14 cellular contexts compared by ENCODE assay signal in genomic region chr11:44729065-44729464, GRCh38. TPM values are rescaled to one million over a fixed set of nuclear protein-coding genes. Genes with fewer than 3 reads are reported as not detected.
DNase-seq lines count a peak whose midpoint lies in the region; ATAC-seq and TF ChIP-seq lines count a peak whose summit lies in the region.
"Had no signal": no experiment of that assay in that cellular context is flagged by ENCODE, and none has a peak within 500 bp of the region (broad histone marks: within the 10 kb centered on the region; RNA-seq: fewer than 3 reads in every experiment).

No MANE protein-coding gene starts in this region.

- H3K9ac ChIP-seq in muscle layer of colon (ENCODE audit: low read length), result peak overlapping the region; percentile 23

- TF ChIP-seq CTCF in heart left ventricle (IDR thresholded peaks at IDR 0.05) (no peak), uterus (IDR thresholded peaks at IDR 0.05) (no peak)

- intact Hi-C loops in heart left ventricle (cut with DNase I) (loop anchor here (2.0 to 10.0 kb wide), 19 partner anchors 33 to 376 kb away; partner anchors contain the start of gene CD82 (in 3 of the 10)), left cardiac atrium (cut with DNase I) (loop anchor here (2.0 to 5.0 kb wide), 5 partner anchors 46 to 183 kb away; no protein-coding TSS in a partner anchor), uterus (cut with DNase I; ENCODE audit: low total_unique reads) (loop anchor here (5.0 kb wide), 1 partner anchor 163 kb away; no protein-coding TSS in a partner anchor)

- H3K27ac ChIP-seq in heart left ventricle (peak overlapping the region; percentile 29 to 96 (median 88)), muscle layer of colon (ENCODE audit: low read depth, low read length) (peak overlapping the region; percentile 89), uterus (peak overlapping the region; percentile 89 to 91)
- H3K27ac ChIP-seq in effector memory CD4-positive, alpha-beta T cell (ENCODE audit: insufficient read depth, low read length, poor library complexity, severe bottlenecking), result no peak overlapping the region
- H3K27ac ChIP-seq: RWPE1, VCaP had no signal

- WGBS in heart left ventricle, 4 donors, result 38 to 58% (median 46%) methylated on average over 2 of the region's 2 CpGs

- peak overlapping the region in 8 of 12 donors; percentile 77 to 98 (median 88) for H3K4me3 ChIP-seq in heart left ventricle
- H3K4me3 ChIP-seq in effector memory CD4-positive, alpha-beta T cell (ENCODE audit: insufficient read depth, low read depth, low read length, poor library complexity, severe bottlenecking), result peak overlapping the region; percentile 99
- H3K4me3 ChIP-seq in muscle layer of colon (ENCODE audit: low read depth in 1 of 2, low read length in 2 of 2), result peak overlapping the region; percentile 9 to 69
- H3K4me3 ChIP-seq in uterus, result no peak overlapping the region

- TF ChIP-seq POLR2A in heart left ventricle (IDR thresholded peaks at IDR 0.05), result no peak
- TF ChIP-seq POLR2A in uterus (IDR thresholded peaks at IDR 0.05), result no peak

- in situ Hi-C loops in KBM-7 (cut with MboI; ENCODE audit: low pct_unique_long_range_greater_than_20kb, low sequenced_read_pairs), result no loop called here

- ATAC-seq in heart left ventricle (peak; percentile 0 to 27 (median 6)), left cardiac atrium (no peak)

- peaks cover 0 to 26% (median 0%) of the 10 kb centered on the region in 9 donors for H3K27me3 ChIP-seq in heart left ventricle
- no peaks in the 10 kb centered on the region for H3K27me3 ChIP-seq in effector memory CD4-positive, alpha-beta T cell (replicated peaks; ENCODE audit: control insufficient read depth, insufficient read depth, low read length, poor library complexity, severe bottlenecking)
- no peaks in the 10 kb centered on the region for H3K27me3 ChIP-seq in muscle layer of colon (ENCODE audit: control insufficient read depth in 1 of 2, insufficient read depth in 2 of 2, low read length in 2 of 2)
- no peaks in the 10 kb centered on the region for H3K27me3 ChIP-seq in uterus

- no peaks in the 10 kb centered on the region for H3K9me3 ChIP-seq in heart left ventricle
- H3K9me3 ChIP-seq in effector memory CD4-positive, alpha-beta T cell (ENCODE audit: control insufficient read depth, low read length), result no peaks in the 10 kb centered on the region
- H3K9me3 ChIP-seq in muscle layer of colon (ENCODE audit: low read length), result no peaks in the 10 kb centered on the region
- H3K9me3 ChIP-seq in uterus, result no peaks in the 10 kb centered on the region

- H3K36me3 ChIP-seq in heart left ventricle, result no peaks in the 10 kb centered on the region
- no peaks in the 10 kb centered on the region for H3K36me3 ChIP-seq in effector memory CD4-positive, alpha-beta T cell (ENCODE audit: control insufficient read depth, insufficient read depth, low read length)
- no peaks in the 10 kb centered on the region for H3K36me3 ChIP-seq in muscle layer of colon (ENCODE audit: insufficient read depth, low read length)
- H3K36me3 ChIP-seq in uterus, result no peaks in the 10 kb centered on the region

- DNase-seq in heart left ventricle (peak in 2 of 5 donors; percentile 33 to 45), left cardiac atrium (no peak), uterus (no peak), foreskin melanocyte (no peak), HUDEP-2 (lab: John Stamatoyannopoulos, UW; ENCODE audit: unreplicated experiment in 76 of 76) (no peak), KBM-7 (no peak)
- no peak for DNase-seq in effector memory CD4-positive, alpha-beta T cell
- DNase-seq: activated effector memory CD4-positive, alpha-beta T cell treated with Interleukin-2 at 50 U/mL for 16 hours; AML-193; foreskin fibroblast; NCI-H510A had no signal

- peaks cover 0 to 85% (median 59%) of the 10 kb centered on the region in 12 donors for H3K4me1 ChIP-seq in heart left ventricle
- H3K4me1 ChIP-seq in effector memory CD4-positive, alpha-beta T cell (ENCODE audit: control insufficient read depth, insufficient read depth, low read length, poor library complexity, severe bottlenecking), result peaks cover 36% of the 10 kb centered on the region
- H3K4me1 ChIP-seq in muscle layer of colon (ENCODE audit: insufficient read depth, low read length), result peaks cover 62% of the 10 kb centered on the region
- H3K4me1 ChIP-seq in uterus, result peaks cover 0 to 3% of the 10 kb centered on the region in 2 donors

RNA-seq across cellular contexts. Expression of gene TSPAN18, which starts 2.3 kb away (rescaled TPM):
- total RNA-seq in heart left ventricle, result 100 to 1,000 TPM in 4 of 9 donors, 10 to 100 TPM in 5; 47.6 to 151 (median 90.6) TPM
- polyA plus RNA-seq in heart left ventricle, result 10 to 100 TPM; 40.0 to 60.4 TPM
- total RNA-seq in left cardiac atrium, result 100 to 1,000 TPM; 152 to 166 TPM
- total RNA-seq in uterus, result 100 to 1,000 TPM in 1 of 4 donors, 10 to 100 TPM in 1, 1 to 10 TPM in 2; 1.2 to 117 (median 20.1) TPM

Comparison
In these comparisons a context has a peak if more than half of its experiments do, and no peak if none do; other contexts are left out.
1. ATAC-seq: peak in heart left ventricle (4 of 4); none in left cardiac atrium (0 of 2).
2. H3K4me3 ChIP-seq: peak in heart left ventricle (8 of 12), effector memory CD4-positive, alpha-beta T cell (single experiment) and muscle layer of colon (2 of 2); none in uterus (0 of 2).